Comparison of ENCODE assay signal across 8 cellular contexts in genomic region chr17:39225974-39226683, GRCh38. TPM values are rescaled to one million over a fixed set of nuclear protein-coding genes. Genes with fewer than 3 reads are reported as not detected.
A peak's percentile ranks its signal among the peaks of the same experiment; 100 is the strongest.
DNase-seq lines count a peak whose midpoint lies in the region; ATAC-seq and TF ChIP-seq lines count a peak whose summit lies in the region.

No MANE protein-coding gene starts in this region.

- no peaks in the 10 kb centered on the region for H3K9me3 Mint-ChIP-seq in CD8-positive, alpha-beta T cell
- no peaks in the 10 kb centered on the region for H3K9me3 Mint-ChIP-seq in neural progenitor cell

- H2AFZ ChIP-seq in neural progenitor cell (replicated peaks): no peak overlapping the region

- DNase-seq in CD8-positive, alpha-beta T cell: peak; percentile 22 to 80 (median 66)
- DNase-seq in NCI-H146 treated with DMSO at 0.1 percent for 48 hours (lab: John Stamatoyannopoulos, UW; ENCODE audit: unreplicated experiment): peak; percentile 46
- peak; percentile 82 for DNase-seq in activated CD8-positive, alpha-beta memory T cell treated with anti-CD3 and anti-CD28 coated beads, Interleukin-2, amount 50 U/mL, for 48 hours
- peak; percentile 51 for DNase-seq in fibroblast of mammary gland (ENCODE audit: low read depth)
- peak; percentile 98 for DNase-seq in neural progenitor cell (ENCODE audit: low spot score)
- DNase-seq in upper lobe of right lung: no peak

- peaks cover 12% of the 10 kb centered on the region for H3F3A ChIP-seq in neural progenitor cell (ENCODE audit: low read depth)

- H3K4me2 ChIP-seq in neural progenitor cell: peak overlapping the region; percentile 70

- H3K36me3 ChIP-seq in CD8-positive, alpha-beta T cell (ENCODE audit: insufficient read depth, low read length): no peaks in the 10 kb centered on the region
- H3K36me3 ChIP-seq in neural progenitor cell (no peaks in the 10 kb centered on the region), upper lobe of right lung (no peaks in the 10 kb centered on the region)

- peaks cover 12% of the 10 kb centered on the region for H3K4me1 Mint-ChIP-seq in CD8-positive, alpha-beta T cell (ENCODE audit: low read depth)
- peaks cover 22% of the 10 kb centered on the region for H3K4me1 Mint-ChIP-seq in neural progenitor cell

- TF ChIP-seq CTCF in CD8-positive, alpha-beta T cell (IDR thresholded peaks at IDR 0.05): no peak
- TF ChIP-seq CTCF in fibroblast of mammary gland (conservative IDR thresholded peaks at IDR 0.05; ENCODE audit: control insufficient read depth, insufficient read depth, low read depth, low read length) (no peak), neural progenitor cell (IDR thresholded peaks at IDR 0.05) (no peak), upper lobe of right lung (IDR thresholded peaks at IDR 0.05) (no peak)

- ATAC-seq in CD8-positive, alpha-beta T cell: peak; percentile 93
- ATAC-seq in upper lobe of right lung: peak; percentile 16
- no peak for ATAC-seq in HG02970 (IDR thresholded peaks at IDR 0.05; ENCODE audit: low FRiP score, unreplicated experiment)
- no peak for ATAC-seq in HG02610 (IDR thresholded peaks at IDR 0.05; ENCODE audit: unreplicated experiment)

- no peaks in the 10 kb centered on the region for H3K79me2 ChIP-seq in neural progenitor cell (ENCODE audit: low read depth)

- no peaks in the 10 kb centered on the region for H3K9me3 ChIP-seq in CD8-positive, alpha-beta T cell (ENCODE audit: low read length)
- H3K9me3 ChIP-seq in neural progenitor cell (ENCODE audit: low read depth) (no peaks in the 10 kb centered on the region), upper lobe of right lung (no peaks in the 10 kb centered on the region)

- CTCF ChIA-PET in CD8-positive, alpha-beta T cell (lab: Charles Lee): interaction anchor here (0.9 to 2.8 kb wide), 3 partner anchors 10 to 15 kb away, joined by 3 to 10 read pairs (median 3); no protein-coding TSS in a partner anchor

- H3K36me3 Mint-ChIP-seq in CD8-positive, alpha-beta T cell: no peaks in the 10 kb centered on the region
- H3K36me3 Mint-ChIP-seq in neural progenitor cell: no peaks in the 10 kb centered on the region

- H3K27me3 Mint-ChIP-seq in CD8-positive, alpha-beta T cell (ENCODE audit: low read depth): peaks cover 21% of the 10 kb centered on the region
- H3K27me3 Mint-ChIP-seq in neural progenitor cell (ENCODE audit: insufficient read depth, low read depth): peaks cover 29% of the 10 kb centered on the region

- H4K20me1 ChIP-seq in neural progenitor cell (ENCODE audit: low read depth): peaks cover 10% of the 10 kb centered on the region

- peaks cover 4% of the 10 kb centered on the region for H3K27me3 ChIP-seq in CD8-positive, alpha-beta T cell (ENCODE audit: insufficient read depth, low read length)
- H3K27me3 ChIP-seq in neural progenitor cell (peaks cover 57% of the 10 kb centered on the region), upper lobe of right lung (peaks cover 69% of the 10 kb centered on the region)

- no peak overlapping the region for H3K27ac Mint-ChIP-seq in CD8-positive, alpha-beta T cell
- H3K27ac Mint-ChIP-seq in neural progenitor cell: no peak overlapping the region

- H3K4me3 Mint-ChIP-seq in CD8-positive, alpha-beta T cell: peak overlapping the region; percentile 80
- peak overlapping the region; percentile 82 for H3K4me3 Mint-ChIP-seq in neural progenitor cell

- POLR2A ChIA-PET in CD8-positive, alpha-beta T cell (lab: Charles Lee): interaction anchor here (1.2 kb wide), 1 partner anchor 12 kb away, joined by 5 read pairs; no protein-coding TSS in a partner anchor

- no peak overlapping the region for H3K27ac ChIP-seq in CD8-positive, alpha-beta T cell (ENCODE audit: low read depth, low read length)
- H3K27ac ChIP-seq in neural progenitor cell: no peak overlapping the region
- no peak overlapping the region for H3K27ac ChIP-seq in upper lobe of right lung

- intact Hi-C loops in CD8-positive, alpha-beta T cell (cut with DNase I, micrococcal nuclease): loop anchor here in 1 of 2 experiments (1.0 kb wide), 1 partner anchor 12 kb away; no protein-coding TSS in a partner anchor
- intact Hi-C loops in upper lobe of right lung (cut with DNase I): no loop called here

- no peak overlapping the region for H3K9ac ChIP-seq in neural progenitor cell

- peak overlapping the region; percentile 56 for H3K4me3 ChIP-seq in CD8-positive, alpha-beta T cell (ENCODE audit: low read depth, low read length)
- peak overlapping the region; percentile 34 for H3K4me3 ChIP-seq in fibroblast of mammary gland (ENCODE audit: control insufficient read depth, low read depth, low read length)
- H3K4me3 ChIP-seq in neural progenitor cell: peak overlapping the region; percentile 46
- peak overlapping the region; percentile 34 for H3K4me3 ChIP-seq in upper lobe of right lung

- H3K4me1 ChIP-seq in CD8-positive, alpha-beta T cell (ENCODE audit: insufficient read depth, low read length): peaks cover 6% of the 10 kb centered on the region
- H3K4me1 ChIP-seq in neural progenitor cell (peaks cover 14% of the 10 kb centered on the region), upper lobe of right lung (peaks cover 16% of the 10 kb centered on the region)

RNA-seq across cellular contexts. Expression of gene STAC2, which starts 0.4 kb away (rescaled TPM):
- total RNA-seq in CD8-positive, alpha-beta T cell: under 1 TPM; 0.11 to 0.17 TPM
- 0.13 and 0.62 TPM in 2 replicates for total RNA-seq in neural progenitor cell (ENCODE audit: low replicate concordance)
- total RNA-seq in upper lobe of right lung: 0.46 TPM

RNA-seq across cellular contexts. Expression of gene RPL19, which starts 26.0 kb away (rescaled TPM):
- 1,000 to 10,000 TPM; 3,808 to 3,896 TPM for total RNA-seq in CD8-positive, alpha-beta T cell
- total RNA-seq in neural progenitor cell (ENCODE audit: low replicate concordance): 2,635 and 2,751 TPM in 2 replicates
- 1,449 TPM for total RNA-seq in upper lobe of right lung

RNA-seq across cellular contexts. Expression of gene CACNB1, which starts 28.7 kb away (rescaled TPM):
- total RNA-seq in CD8-positive, alpha-beta T cell: 10 to 100 TPM in 1 of 2 experiments, 1 to 10 TPM in 1; 9.1 to 11.8 TPM
- total RNA-seq in neural progenitor cell (ENCODE audit: low replicate concordance) (6.3 and 16.5 TPM in 2 replicates), upper lobe of right lung (27.5 TPM)

Comparison
In these comparisons a context has a peak if more than half of its experiments do, and no peak if none do; other contexts are left out.
1. ATAC-seq: peak in CD8-positive, alpha-beta T cell (single experiment) and upper lobe of right lung (single experiment); none in HG02970 (single experiment) and HG02610 (single experiment).
2. Peak in every context shown above with its lines, with median percentiles within 50 percentile points of each other: H3K4me3 ChIP-seq.